9 cellular contexts compared by ENCODE assay signal in genomic region chr15:65385868-65386253, GRCh38. TPM values are rescaled to one million over a fixed set of nuclear protein-coding genes. Genes with fewer than 3 reads are reported as not detected.
DNase-seq lines count a peak whose midpoint lies in the region; ATAC-seq and TF ChIP-seq lines count a peak whose summit lies in the region.
"Had no signal": no experiment of that assay in that cellular context is flagged by ENCODE, and none has a peak within 500 bp of the region (broad histone marks: within the 10 kb centered on the region; RNA-seq: fewer than 3 reads in every experiment).

No MANE protein-coding gene starts in this region.

- DNase-seq in MM.1S (no peak), left colon (no peak), testis (peak; percentile 64), HuH-7 (ENCODE audit: low spot score) (no peak)

- H3K4me1 ChIP-seq in MM.1S (ENCODE audit: low read length) (peaks cover 4% of the 10 kb centered on the region; the same call in 1 of the 2 replicates), testis (peaks cover 21% of the 10 kb centered on the region)

- H3K9me2 ChIP-seq in MM.1S (replicated peaks; ENCODE audit: insufficient read depth, low read length): no peaks in the 10 kb centered on the region

- H3K27me3 ChIP-seq in MM.1S (replicated peaks; ENCODE audit: insufficient read depth, low read length) (peaks cover 40% of the 10 kb centered on the region), testis (no peaks in the 10 kb centered on the region)

- peak overlapping the region; percentile 99 for H3K4me2 ChIP-seq in MM.1S (ENCODE audit: low read depth, low read length)

- H3K9me3 ChIP-seq in MM.1S (replicated peaks; ENCODE audit: insufficient read depth, low read length) (no peaks in the 10 kb centered on the region), testis (no peaks in the 10 kb centered on the region)

- no peaks in the 10 kb centered on the region for H3K79me2 ChIP-seq in MM.1S (ENCODE audit: low read length)

- ATAC-seq in left colon: peak; percentile 5
- ATAC-seq in esophagus mucosa: no peak
- ATAC-seq in GM21381 (IDR thresholded peaks at IDR 0.05; ENCODE audit: unreplicated experiment): no peak

- no peak overlapping the region for H3K4me3 ChIP-seq in MM.1S (ENCODE audit: low read length)
- H3K4me3 ChIP-seq in testis: peak overlapping the region; percentile 22 to 43

- peaks cover 48% of the 10 kb centered on the region for H3K4me1 Mint-ChIP-seq in brain

- no peaks in the 10 kb centered on the region for H4K20me1 ChIP-seq in MM.1S (ENCODE audit: insufficient read depth, low read length)

- 9 to 11% methylated on average over 9 to 10 of the region's 10 CpGs for WGBS in testis, 2 donors

- intact Hi-C loops in left colon (cut with DNase I, micrococcal nuclease) (loop anchor here (2.0 to 5.0 kb wide), 2 partner anchors 67 to 69 kb away; no protein-coding TSS in a partner anchor), testis (cut with DNase I; ENCODE audit: low total_unique reads) (loop anchor here (2.0 kb wide), 1 partner anchor 67 kb away; no protein-coding TSS in a partner anchor)

- H3F3A ChIP-seq in MM.1S (ENCODE audit: insufficient read depth, low read length): no peaks in the 10 kb centered on the region

- TF ChIP-seq POLR2A in testis (IDR thresholded peaks at IDR 0.05): no peak

- H2AFZ ChIP-seq in MM.1S (ENCODE audit: low read length): peak overlapping the region; percentile 94; the same call in 1 of the 2 replicates

- TF ChIP-seq CTCF in MM.1S (IDR thresholded peaks at IDR 0.05; ENCODE audit: low read length): no peak
- TF ChIP-seq CTCF in brain (conservative IDR thresholded peaks at IDR 0.05): peak in 1 of 2 experiments; percentile 19
- no peak for TF ChIP-seq CTCF in testis (IDR thresholded peaks at IDR 0.05)

- no peak overlapping the region for H3K4me3 Mint-ChIP-seq in brain

- no peaks in the 10 kb centered on the region for H3K9me3 Mint-ChIP-seq in brain

- H3K27ac Mint-ChIP-seq in brain: peak overlapping the region; percentile 35 to 92 (median 62)

- no peak overlapping the region for H3K27ac ChIP-seq in MM.1S (ENCODE audit: low read length)
- peak overlapping the region in 1 of 2 donors; percentile 0 for H3K27ac ChIP-seq in testis

- no peaks in the 10 kb centered on the region for H3K36me3 ChIP-seq in MM.1S (replicated peaks; ENCODE audit: insufficient read depth, low read length)
- H3K36me3 ChIP-seq in testis (ENCODE audit: low read depth, missing control alignments): no peaks in the 10 kb centered on the region

- no peaks in the 10 kb centered on the region for H3K27me3 Mint-ChIP-seq in brain

- no peak overlapping the region for H3K9ac ChIP-seq in MM.1S (ENCODE audit: low read length)

- H3K36me3 Mint-ChIP-seq in brain: peaks cover 14% of the 10 kb centered on the region

RNA-seq across cellular contexts. Expression of gene IGDCC3, which starts 8.1 kb away (rescaled TPM):
- polyA plus RNA-seq in brain (ENCODE audit: insufficient read depth, low read depth, low replicate concordance): 0.63 TPM
- under 1 TPM in 1 of 2 donors, not detected in 1; 0.25 TPM for total RNA-seq in left colon
- 1 to 10 TPM; 6.5 TPM for total RNA-seq in testis
- 5.8 TPM for polyA plus RNA-seq in testis (ENCODE audit: insufficient read depth, low read depth, low replicate concordance)
- 0.08 TPM for total RNA-seq in esophagus mucosa
- total RNA-seq: epithelial cell of proximal tubule had no signal
- polyA plus RNA-seq: liver had no signal

RNA-seq across cellular contexts. Expression of gene IGDCC4, which starts 36.9 kb away (rescaled TPM):
- 1.4 TPM for polyA plus RNA-seq in brain (ENCODE audit: insufficient read depth, low read depth, low replicate concordance)
- total RNA-seq in left colon: 1 to 10 TPM in 1 of 2 donors, under 1 TPM in 1; 0.43 to 1.7 TPM
- total RNA-seq in testis: 1 to 10 TPM; 2.7 to 4.3 TPM
- 3.3 TPM for polyA plus RNA-seq in testis (ENCODE audit: insufficient read depth, low read depth, low replicate concordance)
- total RNA-seq in esophagus mucosa: 0.60 TPM
- polyA plus RNA-seq: liver had no signal
